8 cellular contexts compared by ENCODE assay signal in the genomic region with DNA sequence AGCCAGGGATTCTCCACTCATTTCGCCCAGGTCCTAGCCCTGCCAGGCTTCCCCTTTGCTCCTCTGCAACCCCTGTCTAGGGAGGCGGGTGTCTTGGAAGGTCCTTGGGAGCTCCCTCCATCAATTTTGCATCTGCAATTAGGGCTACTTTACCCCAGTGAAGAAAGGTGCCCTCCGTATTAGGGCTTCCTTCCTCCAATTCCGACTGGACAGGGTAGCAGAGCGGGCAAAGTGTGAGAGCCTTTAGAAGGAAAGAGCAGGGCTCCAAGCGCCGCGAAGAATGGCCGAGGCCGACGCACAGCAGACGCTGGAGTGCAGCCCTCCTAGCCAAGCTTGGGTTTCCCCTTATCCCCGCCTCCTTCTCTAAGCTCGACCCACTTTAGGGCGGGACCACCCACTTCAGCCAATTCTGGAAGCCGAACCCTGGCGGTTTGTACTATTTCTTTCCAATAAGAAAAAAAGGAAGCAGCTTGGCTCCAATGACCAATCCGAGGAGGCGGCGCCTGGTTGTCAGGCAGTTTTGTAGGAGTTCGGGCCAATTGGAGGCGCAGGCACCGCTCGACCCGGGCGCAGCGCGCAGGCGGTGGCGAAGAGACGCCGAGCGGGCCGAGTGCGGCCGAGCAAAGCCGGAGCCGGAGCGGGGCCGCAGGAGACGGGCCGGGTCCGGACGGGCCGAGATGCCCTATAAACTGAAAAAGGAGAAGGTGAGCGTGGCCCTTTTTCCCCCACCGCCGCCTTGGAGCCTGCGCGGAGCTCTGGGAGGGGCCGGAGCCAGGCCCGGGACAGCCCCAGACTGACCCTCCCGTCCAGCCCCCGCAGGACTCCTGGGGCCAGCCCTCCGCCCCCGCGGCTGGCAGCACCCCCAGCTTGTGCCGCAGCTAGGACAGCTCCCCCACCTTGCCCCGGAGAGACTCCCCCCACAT. TPM values are rescaled to one million over a fixed set of nuclear protein-coding genes. Genes with fewer than 3 reads are reported as not detected.
DNase-seq lines count a peak whose midpoint lies in the region; ATAC-seq, FAIRE-seq and TF ChIP-seq lines count a peak whose summit lies in the region.

Gene PPP2R5D (plus strand): TSS at position 570 of the 923 bp plus-strand sequence. CDS start 108 bp downstream, at position 678.

- intact Hi-C loops in Right ventricle myocardium superior (cut with DNase I), result loop anchor here (2.0 kb wide), 1 partner anchor 29 kb away; the partner anchor contains the start of gene MEA1
- intact Hi-C loops in pancreas (cut with DNase I), result no loop called here
- intact Hi-C loops in tibial artery (cut with DNase I; ENCODE audit: low total_unique reads), result no loop called here

- no peaks in the 10 kb centered on the region for H3K27me3 ChIP-seq in pancreas
- H3K27me3 ChIP-seq in tibial artery, result no peaks in the 10 kb centered on the region

- no peaks in the 10 kb centered on the region for H3K27me3 Mint-ChIP-seq in activated naive CD8-positive, alpha-beta T cell treated with anti-CD3 and anti-CD28 coated beads, Interleukin-2, amount 50 U/mL, for 24 hours

- peak within 1 kb of the TSS; percentile 48 to 76 (median 67) for H3K27ac ChIP-seq in pancreas
- H3K27ac ChIP-seq in tibial artery, result peak within 1 kb of the TSS; percentile 80 to 94

- H3K4me1 ChIP-seq in pancreas (peaks cover 0 to 14% (median 0%) of the 10 kb centered on the region in 3 donors), tibial artery (peaks cover 0 to 65% (median 54%) of the 10 kb centered on the region in 4 donors)

- 1% methylated on average over 50 to 59 of the region's 59 CpGs for whole genome bisulfite sequencing in pancreas, 2 donors

- peaks cover 5% of the 10 kb centered on the region for H3K36me3 Mint-ChIP-seq in activated naive CD8-positive, alpha-beta T cell treated with anti-CD3 and anti-CD28 coated beads, Interleukin-2, amount 50 U/mL, for 24 hours (ENCODE audit: low read depth)

- H3K36me3 ChIP-seq in pancreas (no peaks in the 10 kb centered on the region), tibial artery (peaks cover 0 to 3% (median 2%) of the 10 kb centered on the region in 3 donors)

- peaks cover 51% of the 10 kb centered on the region for H3K4me1 Mint-ChIP-seq in activated naive CD8-positive, alpha-beta T cell treated with anti-CD3 and anti-CD28 coated beads, Interleukin-2, amount 50 U/mL, for 24 hours

- no peaks in the 10 kb centered on the region for H3K9me3 Mint-ChIP-seq in activated naive CD8-positive, alpha-beta T cell treated with anti-CD3 and anti-CD28 coated beads, Interleukin-2, amount 50 U/mL, for 24 hours

- H3K4me3 ChIP-seq in GM12865 (ENCODE audit: low read depth, low read length), result peak within 1 kb of the TSS; percentile 95
- peak within 1 kb of the TSS; percentile 81 to 94 (median 89) for H3K4me3 ChIP-seq in pancreas
- H3K4me3 ChIP-seq in tibial artery, result peak within 1 kb of the TSS; percentile 61 to 93

- ATAC-seq in HG02763 (IDR thresholded peaks at IDR 0.05; ENCODE audit: unreplicated experiment) (peak; percentile 95), Right ventricle myocardium superior (ENCODE audit: poor library complexity) (peak; percentile 96), pancreas (peak; percentile 94 to 96 (median 95))
- ATAC-seq in activated naive CD8-positive, alpha-beta T cell treated with anti-CD3 and anti-CD28 coated beads, Interleukin-2, amount 50 U/mL, for 24 hours, result peak; percentile 89

- peak; percentile 99 for DNase-seq in GM12865 (ENCODE audit: low read depth)
- peak; percentile 92 for DNase-seq in NCI-H1417 treated with DMSO at 0.1 percent for 48 hours (lab: John Stamatoyannopoulos, UW)
- peak; percentile 98 for DNase-seq in SW480 (ENCODE audit: low spot score)
- peak; percentile 94 for DNase-seq in activated naive CD8-positive, alpha-beta T cell treated with anti-CD3 and anti-CD28 coated beads, Interleukin-2, amount 50 U/mL, for 24 hours
- DNase-seq in Right ventricle myocardium superior, result peak; percentile 98
- DNase-seq in pancreas, result peak; percentile 90 to 98 (median 97)
- peak; percentile 99 for DNase-seq in tibial artery

- peak within 1 kb of the TSS; percentile 84 for H3K27ac Mint-ChIP-seq in activated naive CD8-positive, alpha-beta T cell treated with anti-CD3 and anti-CD28 coated beads, Interleukin-2, amount 50 U/mL, for 24 hours

- TF ChIP-seq CTCF in GM12865 (IDR thresholded peaks at IDR 0.05; ENCODE audit: insufficient read depth, low read depth, low read length, missing control alignments), result no peak
- TF ChIP-seq CTCF in pancreas (IDR thresholded peaks at IDR 0.05), result no peak
- peak in 1 of 2 experiments; percentile 37 for TF ChIP-seq CTCF in tibial artery (IDR thresholded peaks at IDR 0.05)

- H3K4me3 Mint-ChIP-seq in activated naive CD8-positive, alpha-beta T cell treated with anti-CD3 and anti-CD28 coated beads, Interleukin-2, amount 50 U/mL, for 24 hours, result peak within 1 kb of the TSS; percentile 86

- peak; percentile 87 for FAIRE-seq in pancreas (lab: Jason Lieb, UNC)

- no peaks in the 10 kb centered on the region for H3K9me3 ChIP-seq in pancreas
- H3K9me3 ChIP-seq in tibial artery, result no peaks in the 10 kb centered on the region

RNA-seq across cellular contexts. Expression of gene PPP2R5D, which starts in this region (rescaled TPM):
- total RNA-seq in Right ventricle myocardium superior, result 34.6 TPM
- total RNA-seq in pancreas, result 10 to 100 TPM in 5 of 6 donors, 1 to 10 TPM in 1; 9.6 to 17.2 (median 11.3) TPM
- polyA plus RNA-seq in pancreas, result 10 to 100 TPM; 16.8 to 18.7 TPM

Comparison
In these comparisons a context has a peak if more than half of its experiments do, and no peak if none do; other contexts are left out.
1. Peak in every context shown above with its lines: DNase-seq, ATAC-seq, H3K4me3 ChIP-seq and H3K27ac ChIP-seq.